ENCODE assay signal across 12 cellular contexts in the genomic region with DNA sequence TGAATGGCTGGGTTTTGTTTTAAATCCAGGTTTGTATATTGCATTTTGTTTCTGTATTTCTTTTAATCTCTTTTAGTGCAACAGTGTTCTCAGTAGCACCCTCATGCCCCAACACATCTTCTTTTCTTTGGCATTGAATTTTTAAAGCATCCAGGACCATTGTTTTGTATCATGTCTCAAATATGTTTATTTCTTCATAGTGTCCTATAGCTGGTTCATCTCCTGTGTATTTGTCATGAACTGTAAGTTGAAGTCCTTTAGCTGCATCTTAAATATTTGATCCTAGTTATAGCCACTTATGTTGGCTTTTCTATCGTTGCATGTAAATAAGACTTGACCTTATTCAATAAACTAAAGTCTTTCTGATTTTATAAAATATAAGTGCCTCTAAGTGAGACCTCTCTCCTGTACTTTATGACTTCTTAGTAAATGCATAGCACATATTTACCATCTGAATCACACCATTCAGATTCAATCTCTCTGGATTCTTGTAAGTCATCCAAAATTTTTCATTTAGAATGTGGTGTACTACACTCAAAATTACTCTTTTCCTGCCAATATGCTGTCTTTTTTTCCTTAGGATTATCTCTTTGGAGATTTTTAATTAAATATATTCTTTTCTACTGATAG. TPM values are rescaled to one million over a fixed set of nuclear protein-coding genes. Genes with fewer than 3 reads are reported as not detected.
DNase-seq lines count a peak whose midpoint lies in the region; ATAC-seq and TF ChIP-seq lines count a peak whose summit lies in the region.
"Had no signal": no experiment of that assay in that cellular context is flagged by ENCODE, and none has a peak within 500 bp of the region (broad histone marks: within the 10 kb centered on the region; RNA-seq: fewer than 3 reads in every experiment).

No MANE protein-coding gene starts in this region.

- no peaks in the 10 kb centered on the region for H3K4me1 ChIP-seq in breast epithelium
- H3K4me1 ChIP-seq: gastroesophageal sphincter had no signal

- CTCF ChIA-PET in MCF 10A (lab: Yijun Ruan, JAX), result interaction anchor here (0.7 kb wide), 1 partner anchor 1233 kb away, joined by 4 read pairs; no protein-coding TSS in a partner anchor

- H3K4me3 Mint-ChIP-seq in MCF 10A (ENCODE audit: unreplicated experiment), result peak overlapping the region; percentile 6
- peak overlapping the region; percentile 12 for H3K4me3 Mint-ChIP-seq in T-helper 17 cell

- H3K27me3 ChIP-seq in breast epithelium, result no peaks in the 10 kb centered on the region
- H3K27me3 ChIP-seq: gastroesophageal sphincter, ovary, suprapubic skin had no signal

- no TSS peak for BruUV-seq in MCF 10A (replicated peaks; lab: Mats Ljungman, UMichigan)

- no peak for TF ChIP-seq POLR2A in breast epithelium (IDR thresholded peaks at IDR 0.05)

- H3K27me3 Mint-ChIP-seq in MCF 10A (ENCODE audit: insufficient read depth, unreplicated experiment) (no peaks in the 10 kb centered on the region), T-helper 17 cell (no peaks in the 10 kb centered on the region)

- POLR2A ChIA-PET in MCF 10A (lab: Yijun Ruan, JAX), result interaction anchor here (0.8 to 10.4 kb wide), 6 partner anchors 21 to 363 kb away, joined by 3 to 78 read pairs (median 4); partner anchors contain the start of gene ERCC6L2

- peaks cover 60% of the 10 kb centered on the region for H3K4me1 Mint-ChIP-seq in MCF 10A (ENCODE audit: insufficient read depth, unreplicated experiment)
- H3K4me1 Mint-ChIP-seq in T-helper 17 cell, result peaks cover 9% of the 10 kb centered on the region

- H3K9me3 Mint-ChIP-seq in MCF 10A (ENCODE audit: unreplicated experiment), result no peaks in the 10 kb centered on the region

- TF ChIP-seq CTCF in MCF 10A (IDR thresholded peaks at IDR 0.05; ENCODE audit: unreplicated experiment) (no peak), breast epithelium (IDR thresholded peaks at IDR 0.05) (no peak), fibroblast of pulmonary artery (IDR thresholded peaks at IDR 0.05; ENCODE audit: low read length, missing control alignments) (no peak)

- intact Hi-C loops in MCF 10A (cut with micrococcal nuclease) (no loop called here), breast epithelium (cut with DNase I; ENCODE audit: low total_unique reads) (no loop called here)

- DNase-seq in MCF 10A (ENCODE audit: unreplicated experiment) (peak; percentile 36), breast epithelium (ENCODE audit: low spot score in 2 of 2) (no peak), T-helper 17 cell (no peak), fibroblast of pulmonary artery (ENCODE audit: low read depth) (peak; percentile 80), stromal cell of bone marrow (ENCODE audit: low read depth) (peak; percentile 22), LoVo (ENCODE audit: low spot score) (no peak), SIG-M5 (lab: John Stamatoyannopoulos, UW) (no peak), midbrain (lab: John Stamatoyannopoulos, UW) (no peak)
- DNase-seq: activated T-cell treated with anti-CD3 and anti-CD28 coated beads, Interleukin-2, amount 50 U/mL, for 1 hour; ovary had no signal

- no peaks in the 10 kb centered on the region for H3K36me3 ChIP-seq in breast epithelium
- H3K36me3 ChIP-seq: ovary, suprapubic skin had no signal

- H3K9me3 ChIP-seq in breast epithelium (no peaks in the 10 kb centered on the region), T-helper 17 cell (ENCODE audit: control insufficient read depth, low read length, poor library complexity, severe bottlenecking) (no peaks in the 10 kb centered on the region)
- H3K9me3 ChIP-seq: gastroesophageal sphincter, ovary, suprapubic skin had no signal

- no peak overlapping the region for H3K27ac ChIP-seq in breast epithelium
- H3K27ac ChIP-seq: gastroesophageal sphincter, ovary, suprapubic skin had no signal

- H3K27ac Mint-ChIP-seq in MCF 10A (ENCODE audit: low read depth, unreplicated experiment) (peak overlapping the region; percentile 75), T-helper 17 cell (no peak overlapping the region)

- H3K4me3 ChIP-seq in breast epithelium, result no peak overlapping the region
- no peak overlapping the region for H3K4me3 ChIP-seq in fibroblast of pulmonary artery (replicated peaks; ENCODE audit: low read depth, low read length)
- H3K4me3 ChIP-seq: gastroesophageal sphincter, ovary, suprapubic skin had no signal

- ATAC-seq in T-helper 17 cell, result no peak
- ATAC-seq: gastroesophageal sphincter had no signal

- peaks cover 9% of the 10 kb centered on the region for H3K36me3 Mint-ChIP-seq in MCF 10A (ENCODE audit: insufficient read depth, unreplicated experiment)
- peaks cover 3% of the 10 kb centered on the region for H3K36me3 Mint-ChIP-seq in T-helper 17 cell (ENCODE audit: low read depth)

RNA-seq across cellular contexts. Expression of gene ERCC6L2, which starts 21.0 kb away (rescaled TPM):
- total RNA-seq in MCF 10A (2022), result 26.9 and 28.0 TPM in 2 replicates
- total RNA-seq in breast epithelium, result 10 to 100 TPM; 69.9 to 100.0 (median 71.4) TPM
- total RNA-seq in T-helper 17 cell, result 10 to 100 TPM; 38.8 to 39.4 TPM

Comparison
In these comparisons a context has a peak if more than half of its experiments do, and no peak if none do; other contexts are left out.
1. DNase-seq: peak in MCF 10A (single experiment), fibroblast of pulmonary artery (single experiment) and stromal cell of bone marrow (single experiment); none in breast epithelium (0 of 2), T-helper 17 cell (0 of 3), LoVo (single experiment), SIG-M5 (single experiment) and midbrain (single experiment).